In genomic region chr9:112059980-112060348, GRCh38 we compare ENCODE assay signal across 10 cellular contexts.
DNase-seq lines count a peak whose midpoint lies in the region; ATAC-seq and TF ChIP-seq lines count a peak whose summit lies in the region.
"Had no signal": no experiment of that assay in that cellular context is flagged by ENCODE, and none has a peak within 500 bp of the region (broad histone marks: within the 10 kb centered on the region; RNA-seq: fewer than 3 reads in every experiment).

No MANE protein-coding gene starts in this region.

- H3K4me1 ChIP-seq in ACC112 (ENCODE audit: control insufficient read depth, insufficient read depth, low read length, unreplicated experiment) (peaks cover 44% of the 10 kb centered on the region), RWPE2 (ENCODE audit: insufficient read depth, poor library complexity, severe bottlenecking) (peaks cover 21% of the 10 kb centered on the region), foreskin keratinocyte (peaks cover 24% of the 10 kb centered on the region)

- H3K27ac ChIP-seq in ACC112 (ENCODE audit: low read depth, low read length) = peak overlapping the region; percentile 95
- H3K27ac ChIP-seq in RWPE2 (ENCODE audit: poor library complexity, severe bottlenecking) = peak overlapping the region; percentile 90
- peak overlapping the region; percentile 89 for H3K27ac ChIP-seq in foreskin keratinocyte

- H3K27ac Mint-ChIP-seq in osteocyte (ENCODE audit: unreplicated experiment) (peak overlapping the region; percentile 91), immature natural killer cell (peak overlapping the region in 1 of 6 donors; percentile 73), progenitor cell of endocrine pancreas (no peak overlapping the region)

- H3K4me3 ChIP-seq in ACC112 (ENCODE audit: low read depth, low read length) = no peak overlapping the region
- H3K4me3 ChIP-seq in RWPE2 (ENCODE audit: severe bottlenecking) = no peak overlapping the region
- H3K4me3 ChIP-seq: mucosa of descending colon had no signal

- H3K79me2 ChIP-seq in ACC112 (ENCODE audit: control insufficient read depth, insufficient read depth, low read length, unreplicated experiment) = no peaks in the 10 kb centered on the region

- H3K9me3 Mint-ChIP-seq in osteocyte (ENCODE audit: unreplicated experiment) (no peaks in the 10 kb centered on the region), immature natural killer cell (no peaks in the 10 kb centered on the region), progenitor cell of endocrine pancreas (ENCODE audit: low read depth) (no peaks in the 10 kb centered on the region)

- H3K4me3 Mint-ChIP-seq in osteocyte (ENCODE audit: unreplicated experiment) (no peak overlapping the region), immature natural killer cell (no peak overlapping the region), progenitor cell of endocrine pancreas (ENCODE audit: low read depth) (no peak overlapping the region)

- H3K4me1 Mint-ChIP-seq in osteocyte (ENCODE audit: unreplicated experiment) (peaks cover 36% of the 10 kb centered on the region), immature natural killer cell (peaks cover 20 to 27% of the 10 kb centered on the region in 2 donors), progenitor cell of endocrine pancreas (ENCODE audit: low read depth) (no peaks in the 10 kb centered on the region)

- no peaks in the 10 kb centered on the region for H3K9me3 ChIP-seq in RWPE2 (ENCODE audit: severe bottlenecking)
- H3K9me3 ChIP-seq: mucosa of descending colon had no signal

- TF ChIP-seq CTCF in RWPE2 (IDR thresholded peaks at IDR 0.05; ENCODE audit: poor library complexity, severe bottlenecking) = no peak
- TF ChIP-seq CTCF in foreskin keratinocyte (conservative IDR thresholded peaks at IDR 0.05) = no peak
- TF ChIP-seq CTCF in osteocyte (IDR thresholded peaks at IDR 0.05) = no peak
- TF ChIP-seq CTCF in progenitor cell of endocrine pancreas (IDR thresholded peaks at IDR 0.05; ENCODE audit: unreplicated experiment) = no peak

- ATAC-seq in RWPE2 (ENCODE audit: low read depth) = no peak
- no peak for ATAC-seq in foreskin keratinocyte
- no peak for ATAC-seq in HG03135 (IDR thresholded peaks at IDR 0.05; ENCODE audit: unreplicated experiment)

- H2AFZ ChIP-seq in ACC112 (ENCODE audit: low read length, unreplicated experiment) = no peak overlapping the region

- no peaks in the 10 kb centered on the region for H3K27me3 ChIP-seq in ACC112 (ENCODE audit: insufficient read depth, low read length)
- H3K27me3 ChIP-seq in RWPE2 (ENCODE audit: insufficient read depth, poor library complexity, severe bottlenecking) = no peaks in the 10 kb centered on the region
- no peaks in the 10 kb centered on the region for H3K27me3 ChIP-seq in foreskin keratinocyte

- H3K27me3 Mint-ChIP-seq in osteocyte (ENCODE audit: unreplicated experiment) = no peaks in the 10 kb centered on the region
- H3K27me3 Mint-ChIP-seq in immature natural killer cell (ENCODE audit: low read depth in 3 of 3) = peaks cover 0 to 3% (median 0%) of the 10 kb centered on the region in 3 donors
- no peaks in the 10 kb centered on the region for H3K27me3 Mint-ChIP-seq in progenitor cell of endocrine pancreas

- H3K36me3 Mint-ChIP-seq in osteocyte (ENCODE audit: unreplicated experiment) (peaks cover 8% of the 10 kb centered on the region), immature natural killer cell (peaks cover 24 to 53% (median 31%) of the 10 kb centered on the region in 3 donors), progenitor cell of endocrine pancreas (ENCODE audit: insufficient read depth) (peaks cover 27% of the 10 kb centered on the region)

- H3K36me3 ChIP-seq in ACC112 (ENCODE audit: insufficient read depth, low read length) (peaks cover 19% of the 10 kb centered on the region), RWPE2 (ENCODE audit: low read depth) (no peaks in the 10 kb centered on the region)

- DNase-seq in RWPE2 (ENCODE audit: low spot score) (no peak), foreskin keratinocyte (no peak), osteocyte (ENCODE audit: extremely low spot score, unreplicated experiment) (no peak), NCI-H1436 (lab: John Stamatoyannopoulos, UW) (no peak), immature natural killer cell (no peak), progenitor cell of endocrine pancreas (ENCODE audit: low spot score, unreplicated experiment) (no peak)
- DNase-seq: AML-193 had no signal
